8 cellular contexts compared by ENCODE assay signal in the genomic region with DNA sequence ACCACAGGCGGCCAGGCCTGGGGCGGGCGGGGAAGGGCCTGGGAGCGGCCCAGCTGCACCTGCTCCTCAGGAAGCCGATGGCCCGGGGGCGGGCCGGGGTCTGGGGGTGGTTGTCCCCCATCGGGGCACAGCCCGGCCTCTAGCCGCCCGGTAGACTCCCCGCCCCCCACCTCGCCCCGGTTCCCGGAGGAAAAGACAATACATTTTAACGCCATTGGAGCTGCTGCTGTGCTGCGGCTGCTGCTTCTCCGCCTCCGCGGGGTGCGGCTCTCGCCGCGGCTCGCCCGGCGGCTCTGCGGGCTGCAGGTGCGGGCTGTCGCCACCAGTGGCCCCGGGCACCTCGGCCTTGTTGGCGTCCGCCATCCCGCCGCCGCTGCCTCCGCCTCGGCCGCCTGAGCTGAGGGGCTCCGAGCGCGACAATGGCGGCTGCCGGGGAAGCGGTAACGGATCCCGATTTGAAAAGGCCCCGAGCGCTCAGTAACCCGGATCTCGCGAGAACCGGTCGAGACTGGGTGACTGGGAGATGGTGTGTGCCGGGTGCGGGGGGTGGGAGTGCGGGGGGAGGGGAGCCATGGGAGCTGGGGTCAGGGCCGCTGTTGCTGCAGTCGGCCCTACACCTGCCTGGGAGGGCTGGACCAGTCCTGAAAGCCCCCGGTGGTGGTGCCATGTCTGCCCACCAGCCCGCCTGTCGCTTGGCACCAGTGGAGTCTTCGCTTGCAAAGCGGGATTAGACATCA. TPM values are rescaled to one million over a fixed set of nuclear protein-coding genes. Genes with fewer than 3 reads are reported as not detected.
A peak's percentile ranks its signal among the peaks of the same experiment; 100 is the strongest.
DNase-seq lines count a peak whose midpoint lies in the region; ATAC-seq and TF ChIP-seq lines count a peak whose summit lies in the region.

A gene with protein sequence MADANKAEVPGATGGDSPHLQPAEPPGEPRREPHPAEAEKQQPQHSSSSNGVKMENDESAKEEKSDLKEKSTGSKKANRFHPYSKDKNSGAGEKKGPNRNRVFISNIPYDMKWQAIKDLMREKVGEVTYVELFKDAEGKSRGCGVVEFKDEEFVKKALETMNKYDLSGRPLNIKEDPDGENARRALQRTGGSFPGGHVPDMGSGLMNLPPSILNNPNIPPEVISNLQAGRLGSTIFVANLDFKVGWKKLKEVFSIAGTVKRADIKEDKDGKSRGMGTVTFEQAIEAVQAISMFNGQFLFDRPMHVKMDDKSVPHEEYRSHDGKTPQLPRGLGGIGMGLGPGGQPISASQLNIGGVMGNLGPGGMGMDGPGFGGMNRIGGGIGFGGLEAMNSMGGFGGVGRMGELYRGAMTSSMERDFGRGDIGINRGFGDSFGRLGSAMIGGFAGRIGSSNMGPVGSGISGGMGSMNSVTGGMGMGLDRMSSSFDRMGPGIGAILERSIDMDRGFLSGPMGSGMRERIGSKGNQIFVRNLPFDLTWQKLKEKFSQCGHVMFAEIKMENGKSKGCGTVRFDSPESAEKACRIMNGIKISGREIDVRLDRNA (minus strand): TSS at position 421 of the 737 bp plus-strand sequence. CDS start 58 bp downstream, at position 363.

- peak within 1 kb of the TSS; percentile 92 for H3K27ac Mint-ChIP-seq in activated T-cell treated with anti-CD3 and anti-CD28 coated beads, Interleukin-2, amount 50 U/mL, for 24 hours

- H3K4me3 Mint-ChIP-seq in activated T-cell treated with anti-CD3 and anti-CD28 coated beads, Interleukin-2, amount 50 U/mL, for 24 hours, result peak within 1 kb of the TSS; percentile 86

- H3K36me3 Mint-ChIP-seq in activated T-cell treated with anti-CD3 and anti-CD28 coated beads, Interleukin-2, amount 50 U/mL, for 24 hours (ENCODE audit: low read depth), result peaks cover 3% of the 10 kb centered on the region

- H3K9me3 Mint-ChIP-seq in activated T-cell treated with anti-CD3 and anti-CD28 coated beads, Interleukin-2, amount 50 U/mL, for 24 hours, result peaks cover 3% of the 10 kb centered on the region

- DNase-seq in AG09319 (ENCODE audit: extremely low read depth, low read depth), result peak; percentile 1
- peak; percentile 84 for DNase-seq in NCI-H774 (lab: John Stamatoyannopoulos, UW)
- DNase-seq in activated T-cell treated with anti-CD3 and anti-CD28 coated beads, Interleukin-2, amount 50 U/mL, for 24 hours, result peak; percentile 76
- DNase-seq in stimulated activated CD8-positive, alpha-beta memory T cell treated with anti-CD3 and anti-CD28 coated beads, Interleukin-4, amount 100 ng/mL, for 4 hours (ENCODE audit: low read depth in 2 of 2, low spot score in 1 of 2), result peak; percentile 31 to 46

- peak within 1 kb of the TSS in 1 of 2 donors; percentile 65 for H3K9ac ChIP-seq in mucosa of rectum (ENCODE audit: low read depth in 1 of 2, low read length in 2 of 2)

- H3K27ac ChIP-seq in mucosa of rectum (ENCODE audit: low read depth in 2 of 2, low read length in 2 of 2), result peak within 1 kb of the TSS; percentile 45 to 55

- no peaks in the 10 kb centered on the region for H3K36me3 ChIP-seq in mucosa of rectum (ENCODE audit: control insufficient read depth in 2 of 2, insufficient read depth in 2 of 2, low read length in 2 of 2)

- no peaks in the 10 kb centered on the region for H3K27me3 ChIP-seq in mucosa of rectum (ENCODE audit: control insufficient read depth in 2 of 2, insufficient read depth in 2 of 2, low read length in 2 of 2)

- ATAC-seq in GM19043 (IDR thresholded peaks at IDR 0.05; ENCODE audit: low read depth, unreplicated experiment), result peak; percentile 65
- peak; percentile 83 for ATAC-seq in HG03354 (IDR thresholded peaks at IDR 0.05; ENCODE audit: poor library complexity, severe bottlenecking, unreplicated experiment)
- ATAC-seq in esophagus mucosa, result peak; percentile 39

- H3K4me1 Mint-ChIP-seq in activated T-cell treated with anti-CD3 and anti-CD28 coated beads, Interleukin-2, amount 50 U/mL, for 24 hours (ENCODE audit: low read depth), result peaks cover 20% of the 10 kb centered on the region

- peak within 1 kb of the TSS; percentile 68 to 70 for H3K4me3 ChIP-seq in mucosa of rectum (ENCODE audit: low read length in 2 of 2)

- H3K27me3 Mint-ChIP-seq in activated T-cell treated with anti-CD3 and anti-CD28 coated beads, Interleukin-2, amount 50 U/mL, for 24 hours, result peaks cover 31% of the 10 kb centered on the region

- no peaks in the 10 kb centered on the region for H3K4me1 ChIP-seq in mucosa of rectum (ENCODE audit: control insufficient read depth in 2 of 2, insufficient read depth in 2 of 2, low read length in 2 of 2)

- no peaks in the 10 kb centered on the region for H3K9me3 ChIP-seq in mucosa of rectum (ENCODE audit: control insufficient read depth in 2 of 2, low read length in 2 of 2)

- TF ChIP-seq CTCF in AG09319 (IDR thresholded peaks at IDR 0.05; ENCODE audit: low read depth, low read length), result no peak

RNA-seq across cellular contexts. Expression of the gene that starts here (rescaled TPM):
- 0.56 TPM for total RNA-seq in esophagus mucosa

Comparison
In these comparisons a context has a peak if more than half of its experiments do, and no peak if none do; other contexts are left out.
1. Peak in every context shown above with its lines: DNase-seq, ATAC-seq, H3K4me3 ChIP-seq and H3K27ac ChIP-seq.
2. Peak in ATAC-seq in esophagus mucosa; RNA of the gene not detected or under 1 TPM.
3. DNase-seq: peak in every context shown above with its lines; median percentile 84 in NCI-H774; 76 in activated T-cell treated with anti-CD3 and anti-CD28 coated beads, Interleukin-2, amount 50 U/mL, for 24 hours; 38 in stimulated activated CD8-positive, alpha-beta memory T cell treated with anti-CD3 and anti-CD28 coated beads, Interleukin-4, amount 100 ng/mL, for 4 hours; 1 in AG09319.